In genomic region chr22:45632791-45633515, GRCh38 we compare ENCODE assay signal across 16 cellular contexts. TPM values are rescaled to one million over a fixed set of nuclear protein-coding genes. Genes with fewer than 3 reads are reported as not detected.
DNase-seq lines count a peak whose midpoint lies in the region; FAIRE-seq and TF ChIP-seq lines count a peak whose summit lies in the region.
"Had no signal": no experiment of that assay in that cellular context is flagged by ENCODE, and none has a peak within 500 bp of the region (broad histone marks: within the 10 kb centered on the region; RNA-seq: fewer than 3 reads in every experiment).

No MANE protein-coding gene starts in this region.

- no peak for TF ChIP-seq CTCF in retinal pigment epithelial cell (conservative IDR thresholded peaks at IDR 0.05; ENCODE audit: low read depth, low read length)

- peaks cover 2% of the 10 kb centered on the region; the same call in 1 of the 2 replicates for H3K27me3 ChIP-seq in H7 (ENCODE audit: control insufficient read depth, insufficient read depth, low read length)
- H3K27me3 ChIP-seq: right lobe of liver had no signal

- H3K36me3 ChIP-seq in H7 (replicated peaks; ENCODE audit: control insufficient read depth, insufficient read depth, low read length): no peaks in the 10 kb centered on the region
- H3K36me3 ChIP-seq: right lobe of liver had no signal

- peaks cover 39% of the 10 kb centered on the region for H3K27me3 Mint-ChIP-seq in T-helper 2 cell treated with Interferon-gamma antibody and Interleukin-4, amounts not matched to agents 5 μg/mL and 100 μg/mL, for 36 hours (ENCODE audit: low read depth)

- no peaks in the 10 kb centered on the region for H3K9me3 Mint-ChIP-seq in T-helper 2 cell treated with Interferon-gamma antibody and Interleukin-4, amounts not matched to agents 5 μg/mL and 100 μg/mL, for 36 hours
- H3K9me3 Mint-ChIP-seq: activated naive CD4-positive, alpha-beta T cell treated with anti-CD3 and anti-CD28 coated beads, Interleukin-2, amount 50 U/mL, for 24 hours; nephron had no signal

- H3K4me3 ChIP-seq in H7 (ENCODE audit: insufficient read depth, low read depth, low read length) (no peak overlapping the region), retinal pigment epithelial cell (ENCODE audit: low read length) (peak overlapping the region; percentile 25)
- H3K4me3 ChIP-seq: right lobe of liver had no signal

- H3K4me1 Mint-ChIP-seq in T-helper 2 cell treated with Interferon-gamma antibody and Interleukin-4, amounts not matched to agents 5 μg/mL and 100 μg/mL, for 36 hours (ENCODE audit: low read depth): peaks cover 2% of the 10 kb centered on the region
- H3K4me1 Mint-ChIP-seq: activated naive CD4-positive, alpha-beta T cell treated with anti-CD3 and anti-CD28 coated beads, Interleukin-2, amount 50 U/mL, for 24 hours had no signal

- FAIRE-seq in GM12891 (lab: Jason Lieb, UNC): no peak
- FAIRE-seq: D721Med had no signal

- H3K27ac Mint-ChIP-seq in T-helper 2 cell treated with Interferon-gamma antibody and Interleukin-4, amounts not matched to agents 5 μg/mL and 100 μg/mL, for 36 hours: no peak overlapping the region
- H3K27ac Mint-ChIP-seq: activated naive CD4-positive, alpha-beta T cell treated with anti-CD3 and anti-CD28 coated beads, Interleukin-2, amount 50 U/mL, for 24 hours had no signal

- no peak for TF ChIP-seq POLR2A in GM12891 (IDR thresholded peaks at IDR 0.05; ENCODE audit: low read depth, low read length)

- DNase-seq in H7: peak; percentile 61
- peak; percentile 17 for DNase-seq in dermis blood vessel endothelial cell
- peak; percentile 24 for DNase-seq in iPS-NIHi11 (ENCODE audit: low spot score)
- DNase-seq in retinal pigment epithelial cell (ENCODE audit: low read depth): no peak
- DNase-seq in DMS53 treated with DMSO at 0.1 percent for 48 hours (lab: John Stamatoyannopoulos, UW; ENCODE audit: unreplicated experiment): no peak
- DNase-seq in T-helper 2 cell treated with Interferon-gamma antibody and Interleukin-4, amounts not matched to agents 5 μg/mL and 100 μg/mL, for 36 hours (ENCODE audit: low spot score): no peak
- DNase-seq in iPS-NIHi7 (ENCODE audit: extremely low spot score): no peak
- DNase-seq in GM12891 (ENCODE audit: insufficient read length, low spot score): no peak
- DNase-seq: MM.1S; NCI-H187; NCI-H510A treated with DMSO at 0.1 percent for 48 hours; right lobe of liver; stimulated activated CD4-positive, alpha-beta T cell treated with anti-CD3 and anti-CD28 coated beads, Interleukin-2, amount 100 ng/mL, for 24 hours had no signal

- H3K36me3 Mint-ChIP-seq in T-helper 2 cell treated with Interferon-gamma antibody and Interleukin-4, amounts not matched to agents 5 μg/mL and 100 μg/mL, for 36 hours (ENCODE audit: low read depth): no peaks in the 10 kb centered on the region
- H3K36me3 Mint-ChIP-seq: activated naive CD4-positive, alpha-beta T cell treated with anti-CD3 and anti-CD28 coated beads, Interleukin-2, amount 50 U/mL, for 24 hours had no signal

- H3K4me3 Mint-ChIP-seq in T-helper 2 cell treated with Interferon-gamma antibody and Interleukin-4, amounts not matched to agents 5 μg/mL and 100 μg/mL, for 36 hours: no peak overlapping the region
- H3K4me3 Mint-ChIP-seq: activated naive CD4-positive, alpha-beta T cell treated with anti-CD3 and anti-CD28 coated beads, Interleukin-2, amount 50 U/mL, for 24 hours; nephron had no signal

TF ChIP-seq in GM12891, 5 proteins besides CTCF, POLR2A, EP300 and RAD21:
- no peak for TF ChIP-seq POLR2AphosphoS5 (IDR thresholded peaks at IDR 0.05; ENCODE audit: low read depth, low read length)
- no peak for TF ChIP-seq POU2F2 (IDR thresholded peaks at IDR 0.05; ENCODE audit: low read depth, low read length)
- TF ChIP-seq TAF1 (IDR thresholded peaks at IDR 0.05; ENCODE audit: low read depth, low read length): no peak
- no peak for TF ChIP-seq SPI1 (IDR thresholded peaks at IDR 0.05; ENCODE audit: low read depth, low read length)
- no peak for TF ChIP-seq PAX5 (IDR thresholded peaks at IDR 0.05; ENCODE audit: insufficient read depth, low read length, severe bottlenecking)

RNA-seq across cellular contexts. Expression of gene ATXN10, which starts 38.7 kb away (rescaled TPM):
- total RNA-seq in H7 (2014; rRNA removed; shearing (Covaris generic)): 62.7 and 65.8 TPM in 2 replicates
- total RNA-seq in dermis blood vessel endothelial cell: 92.4 and 127 TPM in 2 replicates
- polyA plus RNA-seq in GM12891 (2012; ENCODE audit: low read depth, missing spikeins): 118 TPM

Comparison
In these comparisons a context has a peak if more than half of its experiments do, and no peak if none do; other contexts are left out.
1. DNase-seq: peak in H7 (single experiment), dermis blood vessel endothelial cell (single experiment) and iPS-NIHi11 (single experiment); none in retinal pigment epithelial cell (single experiment), DMS53 treated with DMSO at 0.1 percent for 48 hours (single experiment), T-helper 2 cell treated with Interferon-gamma antibody and Interleukin-4, amounts not matched to agents 5 μg/mL and 100 μg/mL, for 36 hours (single experiment), iPS-NIHi7 (single experiment) and GM12891 (single experiment).